Comparison of ENCODE assay signal across 8 cellular contexts in the genomic region with DNA sequence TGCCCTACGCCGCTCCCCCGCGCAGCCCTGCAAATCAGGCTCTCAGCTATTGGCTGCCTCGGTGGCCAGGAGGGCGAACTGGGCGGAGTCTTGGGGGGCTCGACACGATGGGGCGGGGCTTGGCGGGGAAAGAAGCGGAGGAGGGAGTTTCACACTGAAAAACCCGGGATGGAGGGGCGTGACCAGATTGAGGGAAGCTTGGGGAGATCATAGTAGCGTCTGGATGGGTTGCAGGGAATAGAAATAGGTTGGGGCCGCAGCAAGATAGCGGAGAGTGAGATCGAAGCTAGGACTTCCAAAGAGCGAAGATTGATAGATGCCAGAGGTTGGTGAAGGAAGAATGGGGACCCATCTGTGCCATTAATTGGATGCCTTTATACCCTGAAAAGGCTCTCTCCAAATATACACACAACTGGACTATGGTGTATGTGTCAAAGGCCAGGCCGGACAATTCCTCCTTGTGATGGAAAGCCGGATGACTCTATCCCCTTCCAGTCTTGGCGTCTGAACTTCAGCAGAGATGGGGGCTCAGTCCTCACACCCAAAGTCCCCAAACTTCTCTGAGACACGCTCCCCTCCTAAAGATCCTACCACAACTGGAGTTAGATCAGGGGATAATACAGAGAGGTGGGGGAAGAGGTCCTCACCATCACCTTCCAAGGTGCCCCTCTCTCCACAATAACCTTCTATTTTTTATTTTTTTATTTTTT.
DNase-seq lines count a peak whose midpoint lies in the region; ATAC-seq lines count a peak whose summit lies in the region.

No MANE protein-coding gene starts in this region.

- DNase-seq in DMS79 treated with DMSO at 0.1 percent for 48 hours (lab: John Stamatoyannopoulos, UW) (peak; percentile 76), NCI-H2227 treated with DMSO at 0.1 percent for 48 hours (lab: John Stamatoyannopoulos, UW) (peak; percentile 87), activated gamma-delta T cell treated with Interleukin-2 at 50 U/mL for 16 hours (peak; percentile 65), head of caudate nucleus (peak; percentile 54 to 95 (median 86)), posterior cingulate gyrus (peak in 9 of 10 donors; percentile 38 to 97 (median 81))

- intact Hi-C loops in head of caudate nucleus (cut with DNase I) (no loop called here), posterior cingulate gyrus (cut with DNase I) (no loop called here)

- no peak for ATAC-seq in HG03039 (IDR thresholded peaks at IDR 0.05; ENCODE audit: unreplicated experiment)
- ATAC-seq in GM21619 (IDR thresholded peaks at IDR 0.05; ENCODE audit: unreplicated experiment): no peak
- no peak for ATAC-seq in GM19395 (IDR thresholded peaks at IDR 0.05; ENCODE audit: unreplicated experiment)
